ENCODE assay signal across 30 cellular contexts in the genomic region with DNA sequence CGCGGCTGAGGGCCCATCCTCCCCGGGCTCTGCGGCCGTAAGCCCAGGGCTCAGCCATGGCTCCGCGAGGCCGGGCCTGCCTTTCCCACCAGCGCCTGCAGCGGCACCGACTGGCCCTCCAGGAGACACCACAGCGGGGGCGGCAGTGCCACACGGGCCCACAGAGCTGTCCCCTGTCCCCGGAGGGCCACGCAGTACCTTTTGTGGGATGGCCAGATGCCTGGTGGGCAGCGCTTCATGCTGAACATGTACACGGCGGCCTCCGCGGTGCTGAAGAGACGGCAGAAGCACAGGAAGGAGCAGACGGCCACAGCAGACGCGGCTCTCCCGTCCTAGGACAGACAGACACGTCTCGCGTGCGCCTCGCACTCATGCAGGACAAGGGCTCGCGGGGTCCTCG. TPM values are rescaled to one million over a fixed set of nuclear protein-coding genes. Genes with fewer than 3 reads are reported as not detected.
"Had no signal": no experiment of that assay in that cellular context is flagged by ENCODE, and none has a peak within 500 bp of the region (broad histone marks: within the 10 kb centered on the region; RNA-seq: fewer than 3 reads in every experiment).

No MANE protein-coding gene starts in this region.

- H3K4me1 ChIP-seq: esophagus muscularis mucosa, foreskin keratinocyte, gastrocnemius medialis, heart left ventricle had no signal

- H3K4me3 Mint-ChIP-seq: activated CD8-positive, alpha-beta T cell treated with anti-CD3 and anti-CD28 coated beads for 36 hours; activated naive CD8-positive, alpha-beta T cell; central memory CD8-positive, alpha-beta T cell; dendritic cell treated with granulocyte-macrophage colony-stimulating factor and Interleukin-4, amounts not matched to agents 40 ng/mL and 50 ng/mL, for 4 days; endodermal cell had no signal

- H3K27ac Mint-ChIP-seq: activated CD8-positive, alpha-beta T cell treated with anti-CD3 and anti-CD28 coated beads for 36 hours; activated naive CD8-positive, alpha-beta T cell; dendritic cell treated with granulocyte-macrophage colony-stimulating factor and Interleukin-4, amounts not matched to agents 40 ng/mL and 50 ng/mL, for 4 days; endodermal cell had no signal

- ATAC-seq: activated CD8-positive, alpha-beta T cell treated with anti-CD3 and anti-CD28 coated beads for 36 hours; foreskin keratinocyte; gastrocnemius medialis; heart left ventricle had no signal

- DNase-seq: activated CD4-positive, alpha-beta T cell treated with anti-CD3 and anti-CD28 coated beads for 4 hours; activated CD4-positive, alpha-beta T cell treated with anti-CD3 and anti-CD28 coated beads, Interleukin-2, amount 50 U/mL, for 1 hour; activated CD4-positive, alpha-beta T cell treated with anti-CD3 and anti-CD28 coated beads, Interleukin-2, amount 50 U/mL, for 48 hours; activated CD4-positive, CD25-positive, alpha-beta regulatory T cell; activated CD4-positive, CD25-positive, alpha-beta regulatory T cell treated with anti-CD3 and anti-CD28 coated beads, Interleukin-2, amount 50 U/mL, for 72 hours; activated CD8-positive, alpha-beta memory T cell treated with anti-CD3 and anti-CD28 coated beads for 24 hours; activated CD8-positive, alpha-beta T cell treated with anti-CD3 and anti-CD28 coated beads for 36 hours; activated effector memory CD4-positive, alpha-beta T cell treated with Interleukin-2 at 50 U/mL for 16 hours; activated gamma-delta T cell treated with Interleukin-2 at 50 U/mL for 16 hours; activated naive CD4-positive, alpha-beta T cell treated with anti-CD3 and anti-CD28 coated beads, Interleukin-2, amount 50 U/mL, for 16 hours; activated naive CD4-positive, alpha-beta T cell treated with Interleukin-2 at 50 U/mL for 16 hours; activated T-cell treated with anti-CD3 and anti-CD28 coated beads, Interleukin-2, amount 50 U/mL, for 48 hours; amniotic stem cell; anterior cingulate cortex; brain microvascular endothelial cell; dorsolateral prefrontal cortex; effector memory CD4-positive, alpha-beta T cell; endodermal cell; foreskin keratinocyte; gastrocnemius medialis; glutamatergic neuron; heart left ventricle; T-helper 2 cell had no signal

- H3K27me3 Mint-ChIP-seq: activated CD8-positive, alpha-beta T cell treated with anti-CD3 and anti-CD28 coated beads for 36 hours; activated naive CD8-positive, alpha-beta T cell; central memory CD8-positive, alpha-beta T cell; dendritic cell treated with granulocyte-macrophage colony-stimulating factor and Interleukin-4, amounts not matched to agents 40 ng/mL and 50 ng/mL, for 4 days had no signal

- H3K27me3 ChIP-seq: brain microvascular endothelial cell, dorsolateral prefrontal cortex, esophagus muscularis mucosa, foreskin keratinocyte, gastrocnemius medialis, heart left ventricle had no signal

- FAIRE-seq: astrocyte, bronchial epithelial cell had no signal

- H3K4me3 ChIP-seq: coronary artery, dorsolateral prefrontal cortex, esophagus muscularis mucosa, gastrocnemius medialis, heart left ventricle had no signal

- H3K4me1 Mint-ChIP-seq: endodermal cell had no signal

- H3K27ac ChIP-seq: brain microvascular endothelial cell, coronary artery, dorsolateral prefrontal cortex, esophagus muscularis mucosa, foreskin keratinocyte, gastrocnemius medialis, heart left ventricle had no signal

- H3K9me3 Mint-ChIP-seq: activated CD8-positive, alpha-beta T cell treated with anti-CD3 and anti-CD28 coated beads for 36 hours; central memory CD8-positive, alpha-beta T cell; dendritic cell treated with granulocyte-macrophage colony-stimulating factor and Interleukin-4, amounts not matched to agents 40 ng/mL and 50 ng/mL, for 4 days; endodermal cell had no signal

- H3K9me3 ChIP-seq: esophagus muscularis mucosa, gastrocnemius medialis, heart left ventricle had no signal

RNA-seq across cellular contexts. Expression of a gene that starts 55.8 kb away (rescaled TPM):
- total RNA-seq: activated CD8-positive, alpha-beta T cell treated with anti-CD3 and anti-CD28 coated beads for 36 hours; bronchial epithelial cell had no signal
